1 cellular context compared by ENCODE assay signal in genomic region chr19:7098701-7099596, GRCh38.
A peak's percentile ranks its signal among the peaks of the same experiment; 100 is the strongest.
TF ChIP-seq lines count a peak whose summit lies in the region.

No MANE protein-coding gene starts in this region.

TF ChIP-seq in HepG2, 621 proteins besides CTCF, POLR2A, EP300 and RAD21 (continued from another document):
- TF ChIP-seq ZFP90 (CRISPR knock-in tag; IDR thresholded peaks at IDR 0.05; ENCODE audit: borderline replicate concordance) (0 out of 2 replicates have a peak, but pooled peaks have one; percentile 16), CEBPZ (IDR thresholded peaks at IDR 0.05; ENCODE audit: low read length) (no peak), ZNF597 (CRISPR knock-in tag; IDR thresholded peaks at IDR 0.05) (no peak)
